ENCODE assay signal across 8 cellular contexts in the genomic region with DNA sequence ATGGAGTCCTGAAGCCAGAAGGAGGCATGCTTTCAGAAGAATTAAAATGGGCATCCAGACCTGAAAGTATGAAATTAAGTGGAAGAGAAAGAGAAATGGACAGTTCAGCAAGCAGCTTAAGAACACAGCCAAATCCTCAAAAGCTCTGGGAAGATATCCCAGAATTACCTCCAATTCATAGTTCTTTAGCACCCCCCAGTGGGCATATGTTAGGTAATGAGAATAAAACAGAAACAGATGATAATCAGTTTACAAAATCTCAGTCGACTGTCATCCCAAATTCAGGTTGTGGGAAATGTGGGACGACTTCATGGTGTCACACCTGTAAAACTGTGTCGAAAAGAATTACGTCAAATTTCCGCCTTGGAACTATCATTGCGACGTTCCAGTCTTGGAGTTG. TPM values are rescaled to one million over a fixed set of nuclear protein-coding genes. Genes with fewer than 3 reads are reported as not detected.
DNase-seq lines count a peak whose midpoint lies in the region; ATAC-seq, FAIRE-seq and TF ChIP-seq lines count a peak whose summit lies in the region.
"Not testable (repeated sequence)": the region's sequence is repeated elsewhere in the genome, so short reads cannot be mapped to it uniquely, and the experiment has no call there.

No MANE protein-coding gene starts in this region.

- not testable (repeated sequence) for H3K4me1 Mint-ChIP-seq in WTC11

- H3K4me2 ChIP-seq in MM.1S (ENCODE audit: low read depth, low read length); H1 (ENCODE audit: insufficient read depth in 1 of 2, low read depth in 2 of 2, low read length in 2 of 2); osteoblast (ENCODE audit: insufficient read depth, low read length): not testable (repeated sequence)

- H3K9ac ChIP-seq in MM.1S (ENCODE audit: low read length); H1 (replicated peaks in 1 of 4; ENCODE audit: extremely low read depth in 1 of 4, low read depth in 3 of 4, low read length in 3 of 4); liver (ENCODE audit: low read depth in 1 of 2, low read length in 2 of 2): not testable (repeated sequence)

- not testable (repeated sequence) for H2BK12ac ChIP-seq in H1 (ENCODE audit: low read depth, low read length)

- not testable (repeated sequence) for H3K18ac ChIP-seq in H1 (ENCODE audit: extremely low read depth, low read length)

- not testable (repeated sequence) for H3K36me3 ChIP-seq in MM.1S (replicated peaks; ENCODE audit: insufficient read depth, low read length); H1 (ENCODE audit: control insufficient read depth in 2 of 4, insufficient read depth in 4 of 4, low read length in 3 of 4); heart left ventricle; liver (ENCODE audit: control insufficient read depth in 4 of 4, insufficient read depth in 3 of 4, low read depth in 1 of 4, low read length in 3 of 4); osteoblast (ENCODE audit: insufficient read depth, low read length)

- peak; percentile 12 to 17; a peak in 1 of 4 replicates for TF ChIP-seq RAD21 in H1 (IDR thresholded peaks at IDR 0.05 in 1 of 2, conservative IDR thresholded peaks at IDR 0.05 in 1 of 2; ENCODE audit: low read depth in 2 of 2, low read length in 2 of 2)
- TF ChIP-seq RAD21 in liver (IDR thresholded peaks at IDR 0.05): peak; percentile 54 to 60

- not testable (repeated sequence) for H3K4me3 Mint-ChIP-seq in WTC11

- POLR2A ChIA-PET in WTC11 (lab: Charles Lee); H1 (lab: Charles Lee; ENCODE audit: partially characterized antibody): not testable (repeated sequence)

- not testable (repeated sequence) for H3K27me3 Mint-ChIP-seq in WTC11 (ENCODE audit: low read depth)

- not testable (repeated sequence) for H4K20me1 ChIP-seq in MM.1S (ENCODE audit: insufficient read depth, low read length); H1 (replicated peaks in 1 of 2; ENCODE audit: control insufficient read depth in 1 of 2, insufficient read depth in 2 of 2, low read length in 2 of 2); osteoblast (ENCODE audit: insufficient read depth, low read length)

- not testable (repeated sequence) for H2BK15ac ChIP-seq in H1 (ENCODE audit: low read length)

- not testable (repeated sequence) for H4K91ac ChIP-seq in H1 (replicated peaks; ENCODE audit: insufficient read length, low read length)

- H3K79me1 ChIP-seq in H1 (ENCODE audit: low read depth, low read length): not testable (repeated sequence)

- CTCF ChIA-PET in WTC11 (lab: Charles Lee): interaction anchor here (1.5 kb wide), 1 partner anchor 88 kb away, joined by 6 read pairs; no protein-coding TSS in a partner anchor
- CTCF ChIA-PET in H1 (lab: Charles Lee; ENCODE audit: partially characterized antibody): interaction anchor here (1.3 kb wide), 1 partner anchor 88 kb away, joined by 4 read pairs; no protein-coding TSS in a partner anchor

- intact Hi-C loops in heart left ventricle (cut with DNase I): loop anchor here in 8 of 10 donors (5.0 to 10.0 kb wide), 5 partner anchors 81 to 1391 kb away; no protein-coding TSS in a partner anchor

- not testable (repeated sequence) for H3K27me3 ChIP-seq in MM.1S (replicated peaks; ENCODE audit: insufficient read depth, low read length); H1 (replicated peaks in 1 of 4; ENCODE audit: control insufficient read depth in 3 of 4, extremely low read depth in 1 of 4, insufficient read depth in 3 of 4, low read length in 3 of 4); heart left ventricle; liver (ENCODE audit: control insufficient read depth in 4 of 4, insufficient read depth in 4 of 4, low read length in 3 of 4); osteoblast (ENCODE audit: insufficient read depth, low read length)

- H2AK5ac ChIP-seq in H1 (ENCODE audit: low read depth, low read length): not testable (repeated sequence)

- not testable (repeated sequence) for DNase-seq in GM12892 (ENCODE audit: insufficient read length); MM.1S; WTC11 (ENCODE audit: low spot score); H1 (ENCODE audit: low read depth in 1 of 2, low spot score in 2 of 2); heart left ventricle; osteoblast (ENCODE audit: insufficient read length, low spot score, missing footprints)

- H3K23ac ChIP-seq in H1 (ENCODE audit: insufficient read length): not testable (repeated sequence)

- not testable (repeated sequence) for H3K27ac ChIP-seq in MM.1S (ENCODE audit: low read length); H1 (ENCODE audit: low read depth, low read length); heart left ventricle; liver (ENCODE audit: low read depth in 1 of 2, low read length in 2 of 2); osteoblast (ENCODE audit: low read depth, low read length)

- not testable (repeated sequence) for H3K27ac Mint-ChIP-seq in WTC11

- not testable (repeated sequence) for TF ChIP-seq POLR2A in GM12892 (IDR thresholded peaks at IDR 0.05; ENCODE audit: low read depth, low read length); H1 (IDR thresholded peaks at IDR 0.05; ENCODE audit: control extremely low read depth in 1 of 2, low read depth in 2 of 2, low read length in 2 of 2); heart left ventricle (IDR thresholded peaks at IDR 0.05)

- H3K4me3 ChIP-seq in MM.1S (ENCODE audit: low read length); H1 (ENCODE audit: extremely low read depth in 1 of 4, insufficient read depth in 2 of 4, low read depth in 3 of 4, low read length in 4 of 4); heart left ventricle; liver (ENCODE audit: low read depth in 1 of 3, low read length in 3 of 3); osteoblast (ENCODE audit: insufficient read depth, low read length): not testable (repeated sequence)

- not testable (repeated sequence) for H4K8ac ChIP-seq in H1 (ENCODE audit: extremely low read depth, insufficient read depth, low read length)

- H2AFZ ChIP-seq in MM.1S (ENCODE audit: low read length); H1 (ENCODE audit: low read length); osteoblast (ENCODE audit: low read length): not testable (repeated sequence)

- H3K14ac ChIP-seq in H1 (ENCODE audit: insufficient read length): not testable (repeated sequence)

- H4K5ac ChIP-seq in H1 (ENCODE audit: insufficient read length, low read depth, low read length): not testable (repeated sequence)

- ATAC-seq in WTC11: peak; percentile 58
- peak in 3 of 4 donors; percentile 42 to 83 (median 75) for ATAC-seq in heart left ventricle

- not testable (repeated sequence) for H3K36me3 Mint-ChIP-seq in WTC11

- WGBS in H1 (ENCODE audit: extremely low coverage in 1 of 2, insufficient coverage in 1 of 2, insufficient read length in 1 of 2, insufficient replicate concordance in 2 of 2, low coverage in 1 of 2, low lambda C conversion rate in 2 of 2, missing lambda C conversion rate in 1 of 2), 2 experiments: 18% methylated on average over 7 of the region's 7 CpGs; no CpG with 5 or more reads in 1 of the 2 experiments
- WGBS in heart left ventricle, 4 donors: 4 to 11% (median 7%) methylated on average over 6 to 7 of the region's 7 CpGs
- WGBS in liver: 15% methylated on average over 6 of the region's 7 CpGs

- H2BK120ac ChIP-seq in H1 (replicated peaks; ENCODE audit: low read depth, low read length): not testable (repeated sequence)

- H3F3A ChIP-seq in MM.1S (ENCODE audit: insufficient read depth, low read length): not testable (repeated sequence)

- TF ChIP-seq EP300 in H1 (IDR thresholded peaks at IDR 0.05; ENCODE audit: borderline replicate concordance in 1 of 2, low read depth in 2 of 2, low read length in 2 of 2): not testable (repeated sequence)

- H3K23me2 ChIP-seq in H1 (ENCODE audit: low read depth, low read length): not testable (repeated sequence)

- H3K9me3 ChIP-seq in MM.1S (replicated peaks; ENCODE audit: insufficient read depth, low read length); H1 (ENCODE audit: insufficient read depth in 2 of 2, low read depth in 1 of 2, low read length in 1 of 2); heart left ventricle; liver (ENCODE audit: control insufficient read depth in 4 of 4, low read length in 3 of 4); osteoblast (ENCODE audit: low read depth, low read length): not testable (repeated sequence)

- FAIRE-seq in A204.1 (lab: Jason Lieb, UNC): peak; percentile 97
- FAIRE-seq in GM12892 (lab: Jason Lieb, UNC): peak; percentile 89
- peak; percentile 99 for FAIRE-seq in H1 (lab: Jason Lieb, UNC)

- not testable (repeated sequence) for H3K4me1 ChIP-seq in MM.1S (ENCODE audit: low read length); H1 (replicated peaks in 1 of 4; ENCODE audit: control insufficient read depth in 3 of 4, insufficient read depth in 4 of 4, low read length in 3 of 4); heart left ventricle; liver (ENCODE audit: control insufficient read depth in 4 of 4, insufficient read depth in 4 of 4, low read length in 3 of 4); osteoblast (ENCODE audit: insufficient read depth, low read length)

- H3K79me2 ChIP-seq in MM.1S (ENCODE audit: low read length); H1 (ENCODE audit: control insufficient read depth in 1 of 2, insufficient read depth in 2 of 2, low read length in 2 of 2); osteoblast (ENCODE audit: insufficient read depth, low read length): not testable (repeated sequence)

- not testable (repeated sequence) for H3K56ac ChIP-seq in H1 (replicated peaks; ENCODE audit: insufficient read length, low read depth, low read length)

- H2BK5ac ChIP-seq in H1 (ENCODE audit: low read depth, low read length): not testable (repeated sequence)

- TF ChIP-seq CTCF in MM.1S (IDR thresholded peaks at IDR 0.05; ENCODE audit: low read length) (peak; percentile 23; the same call in 1 of the 2 replicates), heart left ventricle (IDR thresholded peaks at IDR 0.05) (peak in 10 of 12 donors; percentile 14 to 45 (median 28)), osteoblast (IDR thresholded peaks at IDR 0.05; ENCODE audit: extremely low read depth, low read depth, low read length) (peak; percentile 14)
- TF ChIP-seq CTCF in WTC11 (IDR thresholded peaks at IDR 0.05); H1 (IDR thresholded peaks at IDR 0.05; ENCODE audit: control extremely low read depth in 1 of 3, insufficient read depth in 1 of 3, low read depth in 1 of 3, low read length in 3 of 3); liver (IDR thresholded peaks at IDR 0.05; ENCODE audit: low read depth, low read length, missing input control): not testable (repeated sequence)

- H3K4ac ChIP-seq in H1 (replicated peaks; ENCODE audit: insufficient read length, low read depth, low read length): not testable (repeated sequence)

- H3K9me3 Mint-ChIP-seq in WTC11: not testable (repeated sequence)

- not testable (repeated sequence) for H2BK20ac ChIP-seq in H1 (ENCODE audit: low read length)

- H3K9me2 ChIP-seq in MM.1S (replicated peaks; ENCODE audit: insufficient read depth, low read length): not testable (repeated sequence)

RNA-seq across cellular contexts. Expression of a gene that starts 44.4 kb away (rescaled TPM):
- 18.6 TPM for polyA plus RNA-seq in GM12892 (2012; ENCODE audit: missing spikeins)
- total RNA-seq in WTC11 (2021) (53.6 to 54.7 TPM (median 54.4 TPM) in 3 replicates), heart left ventricle (10 to 100 TPM; 39.5 to 72.4 (median 48.1) TPM), liver (10 to 100 TPM in 1 of 2 donors, 1 to 10 TPM in 1; 8.8 to 14.4 TPM), osteoblast (14.4 and 17.0 TPM in 2 replicates)
- 56.8 and 65.2 TPM in 2 replicates for total RNA-seq in H1 (2021; fragmentation: NEBNext Ultra II Directional; extraction: Animal tissue kit (Norgen Biotek cat#: 25700))
- polyA plus RNA-seq in H1 (2011; rRNA removed) (10.0 and 13.4 TPM in 2 replicates), heart left ventricle (10 to 100 TPM in 1 of 2 donors, 1 to 10 TPM in 1; 7.1 to 23.0 TPM), liver (1 to 10 TPM; 2.1 to 2.7 TPM)
- 21.5 TPM for polyA plus RNA-seq in H1 (2011; cell fraction: cytosol; rRNA removed)
- 7.0 TPM for polyA plus RNA-seq in H1 (2011; cell fraction: nucleus; rRNA removed)
- 18.9 to 31.0 TPM (median 23.8 TPM) in 4 replicates for polyA plus RNA-seq in H1 (2012, experiment 1 of 2)
- 1.2 TPM for polyA plus RNA-seq in H1 (2012, experiment 2 of 2)
- polyA plus RNA-seq in H1 (2013, experiment 1 of 2): 23.4 TPM
- polyA plus RNA-seq in H1 (2013, experiment 2 of 2): 23.1 TPM
- 34.2 and 52.0 TPM in 2 replicates for polyA minus RNA-seq in H1 (2011; rRNA and poly(A)+ RNA removed)
- polyA minus RNA-seq in H1 (2011; cell fraction: cytosol; rRNA and poly(A)+ RNA removed): 20.0 TPM
- 41.8 TPM for polyA minus RNA-seq in H1 (2011; cell fraction: nucleus; rRNA and poly(A)+ RNA removed)
